ENCODE assay signal across 17 cellular contexts in genomic region chr5:93637697-93638096, GRCh38. TPM values are rescaled to one million over a fixed set of nuclear protein-coding genes. Genes with fewer than 3 reads are reported as not detected.
DNase-seq lines count a peak whose midpoint lies in the region; FAIRE-seq and TF ChIP-seq lines count a peak whose summit lies in the region.
"Had no signal": no experiment of that assay in that cellular context is flagged by ENCODE, and none has a peak within 500 bp of the region (broad histone marks: within the 10 kb centered on the region; RNA-seq: fewer than 3 reads in every experiment).

No MANE protein-coding gene starts in this region.

- H3K36me3 ChIP-seq in small intestine (ENCODE audit: control insufficient read depth in 2 of 2, insufficient read depth in 2 of 2, low read length in 2 of 2) = no peaks in the 10 kb centered on the region
- no peaks in the 10 kb centered on the region for H3K36me3 ChIP-seq in ascending aorta

- H3K27me3 ChIP-seq in small intestine (ENCODE audit: control insufficient read depth in 2 of 2, insufficient read depth in 2 of 2, low read length in 2 of 2) (no peaks in the 10 kb centered on the region), ascending aorta (no peaks in the 10 kb centered on the region)

- FAIRE-seq in GM18507 (lab: Jason Lieb, UNC) (peak; percentile 21), small intestine (lab: Jason Lieb, UNC) (no peak)
- FAIRE-seq: D721Med, GM12878 had no signal

- H3K27ac ChIP-seq in small intestine (ENCODE audit: low read depth in 1 of 2, low read length in 1 of 2) (no peak overlapping the region), ascending aorta (no peak overlapping the region)
- H3K27ac ChIP-seq: GM23248 had no signal

- DNase-seq in GM18507 (ENCODE audit: extremely low spot score, insufficient read length, low read depth) (no peak), LoVo (ENCODE audit: low spot score) (peak; percentile 36), fibroblast of villous mesenchyme (ENCODE audit: low read depth) (peak; percentile 2), small intestine (peak; percentile 87), COR-L47 (lab: John Stamatoyannopoulos, UW) (no peak), ascending aorta (ENCODE audit: low spot score in 2 of 2) (no peak)
- no peak for DNase-seq in activated naive CD4-positive, alpha-beta T cell treated with anti-CD3 and anti-CD28 coated beads, Interleukin-2, amount 50 U/mL, for 16 hours
- DNase-seq: C1 segment of cervical spinal cord; CD4-positive, alpha-beta memory T cell; DMS 273 treated with DMSO at 0.1 percent for 48 hours; DMS79; EL; GDM1; GM23248; H9 had no signal

- no peak overlapping the region for H3K4me3 ChIP-seq in fibroblast of villous mesenchyme (ENCODE audit: low read depth, low read length)
- no peak overlapping the region for H3K4me3 ChIP-seq in small intestine (ENCODE audit: low read depth in 1 of 2, low read length in 2 of 2)
- H3K4me3 ChIP-seq in ascending aorta = no peak overlapping the region
- H3K4me3 ChIP-seq: GM12878, GM23248 had no signal

- WGBS in small intestine, 3 donors = 15 to 55% (median 33%) methylated on average over 2 of the region's 2 CpGs

- no peaks in the 10 kb centered on the region for H3K9me3 ChIP-seq in small intestine (ENCODE audit: control insufficient read depth, low read depth)
- no peaks in the 10 kb centered on the region for H3K9me3 ChIP-seq in ascending aorta

- TF ChIP-seq CTCF in fibroblast of villous mesenchyme (IDR thresholded peaks at IDR 0.05; ENCODE audit: insufficient read depth, low read depth, low read length) (no peak), ascending aorta (IDR thresholded peaks at IDR 0.05) (no peak)

- H3K4me1 ChIP-seq in small intestine (ENCODE audit: control insufficient read depth in 2 of 2, insufficient read depth in 1 of 2, low read depth in 1 of 2, low read length in 1 of 2) (no peaks in the 10 kb centered on the region), ascending aorta (no peaks in the 10 kb centered on the region)

- intact Hi-C loops in ascending aorta (cut with DNase I) = no loop called here

RNA-seq across cellular contexts. Expression of gene NR2F1, which starts 54.7 kb away (rescaled TPM):
- total RNA-seq in fibroblast of villous mesenchyme (29.8 and 68.3 TPM in 2 replicates), ascending aorta (8.0 TPM)
- polyA plus RNA-seq in small intestine = 10 to 100 TPM in 1 of 3 donors, 1 to 10 TPM in 1, under 1 TPM in 1; 0.67 to 12.1 (median 3.5) TPM
- total RNA-seq: CD4-positive, alpha-beta memory T cell; H9 had no signal
- polyA plus RNA-seq: CD4-positive, alpha-beta memory T cell had no signal

RNA-seq across cellular contexts. Expression of gene NR2F1-AS1, which starts 56.7 kb away (rescaled TPM):
- total RNA-seq in fibroblast of villous mesenchyme (27.6 and 30.3 TPM in 2 replicates), ascending aorta (0.85 TPM)
- polyA plus RNA-seq in small intestine = 1 to 10 TPM in 2 of 3 donors, under 1 TPM in 1; 0.89 to 4.4 (median 3.5) TPM
- total RNA-seq: CD4-positive, alpha-beta memory T cell had no signal
- polyA plus RNA-seq: CD4-positive, alpha-beta memory T cell had no signal

Comparison
In these comparisons a context has a peak if more than half of its experiments do, and no peak if none do; other contexts are left out.
1. DNase-seq: peak in LoVo (single experiment), fibroblast of villous mesenchyme (single experiment) and small intestine (single experiment); none in GM18507 (single experiment), activated naive CD4-positive, alpha-beta T cell treated with anti-CD3 and anti-CD28 coated beads, Interleukin-2, amount 50 U/mL, for 16 hours (single experiment), COR-L47 (single experiment) and ascending aorta (0 of 2).
2. RNA of gene NR2F1-AS1, which starts 56.7 kb away (total RNA-seq): 27.6 to 30.3 TPM in fibroblast of villous mesenchyme; 0.85 TPM in ascending aorta (single experiment); every median in the first group is over 10 times any median in the second.